ENCODE assay signal across 9 cellular contexts in genomic region chr2:64562148-64562784, GRCh38.
DNase-seq lines count a peak whose midpoint lies in the region; ATAC-seq and TF ChIP-seq lines count a peak whose summit lies in the region.
"Had no signal": no experiment of that assay in that cellular context is flagged by ENCODE, and none has a peak within 500 bp of the region (broad histone marks: within the 10 kb centered on the region; RNA-seq: fewer than 3 reads in every experiment).

No MANE protein-coding gene starts in this region.

- ATAC-seq in central memory CD8-positive, alpha-beta T cell (replicated peaks; ENCODE audit: extremely low read depth, poor library complexity, severe bottlenecking) = peak; percentile 36
- ATAC-seq in HG03039 (IDR thresholded peaks at IDR 0.05; ENCODE audit: unreplicated experiment) (no peak), GM21576 (IDR thresholded peaks at IDR 0.05; ENCODE audit: unreplicated experiment) (no peak)

- TF ChIP-seq CTCF in GM12873 (IDR thresholded peaks at IDR 0.05; ENCODE audit: insufficient read depth, low read depth, low read length, missing control alignments) = peak; percentile 30
- TF ChIP-seq CTCF in neutrophil (IDR thresholded peaks at IDR 0.05) = no peak
- TF ChIP-seq CTCF in nephron progenitor cell (IDR thresholded peaks at IDR 0.05) = no peak

- H3K36me3 ChIP-seq in neutrophil = peaks cover 23% of the 10 kb centered on the region

- H3K36me3 Mint-ChIP-seq in central memory CD8-positive, alpha-beta T cell (ENCODE audit: insufficient read depth) = peaks cover 10% of the 10 kb centered on the region
- H3K36me3 Mint-ChIP-seq in nephron progenitor cell (ENCODE audit: low read depth) = peaks cover 28% of the 10 kb centered on the region

- DNase-seq in NCI-H1694 (lab: John Stamatoyannopoulos, UW) = peak; percentile 30
- no peak for DNase-seq in central memory CD8-positive, alpha-beta T cell (ENCODE audit: low spot score in 2 of 2)
- DNase-seq in dedifferentiated amniotic fluid mesenchymal stem cell (ENCODE audit: extremely low spot score) = no peak
- no peak for DNase-seq in nephron progenitor cell
- DNase-seq: stimulated activated CD8-positive, alpha-beta memory T cell treated with anti-CD3 and anti-CD28 coated beads, Interleukin-4, amount 100 ng/mL, for 48 hours had no signal

- no peaks in the 10 kb centered on the region for H3K27me3 ChIP-seq in neutrophil

- H3K9me3 Mint-ChIP-seq in central memory CD8-positive, alpha-beta T cell = no peaks in the 10 kb centered on the region
- no peaks in the 10 kb centered on the region for H3K9me3 Mint-ChIP-seq in nephron progenitor cell

- H3K27ac Mint-ChIP-seq in central memory CD8-positive, alpha-beta T cell (ENCODE audit: low read depth) = no peak overlapping the region
- no peak overlapping the region for H3K27ac Mint-ChIP-seq in nephron progenitor cell

- no peaks in the 10 kb centered on the region for H3K27me3 Mint-ChIP-seq in central memory CD8-positive, alpha-beta T cell
- H3K27me3 Mint-ChIP-seq in nephron progenitor cell (ENCODE audit: low read depth, poor library complexity) = no peaks in the 10 kb centered on the region

- no peak overlapping the region for H3K4me3 Mint-ChIP-seq in central memory CD8-positive, alpha-beta T cell
- H3K4me3 Mint-ChIP-seq in nephron progenitor cell = no peak overlapping the region

- H3K9me3 ChIP-seq in neutrophil = no peaks in the 10 kb centered on the region

- H3K27ac ChIP-seq in neutrophil = peak overlapping the region; percentile 40

- H3K4me3 ChIP-seq in neutrophil (ENCODE audit: low read depth in 1 of 2, low read length in 1 of 2) = no peak overlapping the region

- peaks cover 21% of the 10 kb centered on the region for H3K4me1 Mint-ChIP-seq in central memory CD8-positive, alpha-beta T cell
- peaks cover 33% of the 10 kb centered on the region for H3K4me1 Mint-ChIP-seq in nephron progenitor cell

- H3K4me1 ChIP-seq in neutrophil (ENCODE audit: control insufficient read depth in 1 of 2, insufficient read depth in 1 of 2, low read depth in 1 of 2, low read length in 1 of 2) = peaks cover 7 to 8% of the 10 kb centered on the region in 2 experiments
